19 cellular contexts compared by ENCODE assay signal in genomic region chr12:84408936-84409335, GRCh38.
"Had no signal": no experiment of that assay in that cellular context is flagged by ENCODE, and none has a peak within 500 bp of the region (broad histone marks: within the 10 kb centered on the region; RNA-seq: fewer than 3 reads in every experiment).

No MANE protein-coding gene starts in this region.

- H3K4me3 ChIP-seq: dorsolateral prefrontal cortex, gastrocnemius medialis, heart right ventricle, prostate gland, transverse colon, vagina had no signal

- H3K4me1 ChIP-seq: gastrocnemius medialis, heart right ventricle, prostate gland, transverse colon, vagina had no signal

- ATAC-seq: gastrocnemius medialis; heart right ventricle; right cardiac atrium; stimulated activated naive CD8-positive, alpha-beta T cell treated with anti-CD3 and anti-CD28 coated beads, Interleukin-15, Interleukin-2, amounts not matched to agents 100 U/mL and 50 U/mL, for 24 hours had no signal

- H3K4me1 Mint-ChIP-seq: endodermal cell, nephron progenitor cell had no signal

- H3K9me3 ChIP-seq: gastrocnemius medialis, prostate gland, transverse colon, vagina had no signal

- H3K36me3 ChIP-seq: gastrocnemius medialis, heart right ventricle, prostate gland, transverse colon, vagina had no signal

- H3K27me3 Mint-ChIP-seq: activated naive CD8-positive, alpha-beta T cell had no signal

- H3K9me3 Mint-ChIP-seq: nephron progenitor cell had no signal

- H3K27me3 ChIP-seq: dorsolateral prefrontal cortex, gastrocnemius medialis, heart right ventricle, transverse colon, vagina had no signal

- H3K27ac ChIP-seq: dorsolateral prefrontal cortex, gastrocnemius medialis, heart right ventricle, prostate gland, transverse colon, vagina had no signal

- H3K4me3 Mint-ChIP-seq: activated naive CD8-positive, alpha-beta T cell; endodermal cell; nephron progenitor cell had no signal

- DNase-seq: activated CD4-positive, alpha-beta T cell treated with anti-CD3 and anti-CD28 coated beads, Interleukin-2, amount 50 U/mL, for 1 hour; activated CD4-positive, CD25-positive, alpha-beta regulatory T cell; activated CD8-positive, alpha-beta memory T cell treated with anti-CD3 and anti-CD28 coated beads for 24 hours; activated gamma-delta T cell treated with Interleukin-2 at 50 U/mL for 16 hours; amygdala; dorsolateral prefrontal cortex; endodermal cell; gastrocnemius medialis; heart right ventricle; nephron progenitor cell; right cardiac atrium; small intestine; stimulated activated CD4-positive, alpha-beta T cell treated with anti-CD3 and anti-CD28 coated beads, Interleukin-4, amount 100 ng/mL, for 4 hours; stimulated activated CD8-positive, alpha-beta memory T cell treated with anti-CD3 and anti-CD28 coated beads, Interleukin-4, amount 100 ng/mL, for 48 hours; stimulated activated naive CD8-positive, alpha-beta T cell treated with anti-CD3 and anti-CD28 coated beads, Interleukin-15, Interleukin-2, amounts not matched to agents 100 U/mL and 50 U/mL, for 24 hours; transverse colon had no signal

- H3K27ac Mint-ChIP-seq: activated naive CD8-positive, alpha-beta T cell; endodermal cell; nephron progenitor cell had no signal

- H3K36me3 Mint-ChIP-seq: activated naive CD8-positive, alpha-beta T cell had no signal
